Comparison of ENCODE assay signal across 13 cellular contexts in genomic region chr9:37936965-37937364, GRCh38. TPM values are rescaled to one million over a fixed set of nuclear protein-coding genes. Genes with fewer than 3 reads are reported as not detected.
DNase-seq lines count a peak whose midpoint lies in the region; ATAC-seq, FAIRE-seq and TF ChIP-seq lines count a peak whose summit lies in the region.
"Had no signal": no experiment of that assay in that cellular context is flagged by ENCODE, and none has a peak within 500 bp of the region (broad histone marks: within the 10 kb centered on the region; RNA-seq: fewer than 3 reads in every experiment).

No MANE protein-coding gene starts in this region.

- H3K9ac ChIP-seq in astrocyte (ENCODE audit: low read length), result peak overlapping the region; percentile 34
- H3K9ac ChIP-seq in smooth muscle cell (ENCODE audit: low read depth), result peak overlapping the region; percentile 92
- no peak overlapping the region for H3K9ac ChIP-seq in kidney (ENCODE audit: low read length in 2 of 2)

- H3K4me3 Mint-ChIP-seq in astrocyte (ENCODE audit: unreplicated experiment), result no peak overlapping the region
- H3K4me3 Mint-ChIP-seq: effector memory CD8-positive, alpha-beta T cell had no signal

- H3K27me3 Mint-ChIP-seq in astrocyte (ENCODE audit: low read depth, unreplicated experiment), result no peaks in the 10 kb centered on the region
- H3K27me3 Mint-ChIP-seq: effector memory CD8-positive, alpha-beta T cell had no signal

- H3K4me1 Mint-ChIP-seq in astrocyte (ENCODE audit: low read depth, unreplicated experiment), result peaks cover 28% of the 10 kb centered on the region

- H3K27me3 ChIP-seq in astrocyte (ENCODE audit: insufficient read depth, low read length) (no peaks in the 10 kb centered on the region), smooth muscle cell (ENCODE audit: low read depth) (no peaks in the 10 kb centered on the region), thyroid gland (no peaks in the 10 kb centered on the region)

- intact Hi-C loops in left cardiac atrium (cut with DNase I) (no loop called here), kidney (cut with DNase I) (no loop called here), thyroid gland (cut with DNase I) (no loop called here)

- peaks cover 43% of the 10 kb centered on the region for H3F3A ChIP-seq in smooth muscle cell (ENCODE audit: low read depth)

- ATAC-seq in left cardiac atrium, result peak; percentile 88 to 91
- ATAC-seq in HG02571 (IDR thresholded peaks at IDR 0.05; ENCODE audit: unreplicated experiment), result no peak
- ATAC-seq: effector memory CD8-positive, alpha-beta T cell had no signal

- H3K27ac Mint-ChIP-seq in astrocyte (ENCODE audit: unreplicated experiment), result peak overlapping the region; percentile 72
- H3K27ac Mint-ChIP-seq: effector memory CD8-positive, alpha-beta T cell had no signal

- 0% methylated on average over 4 of the region's 4 CpGs for WGBS in smooth muscle cell (ENCODE audit: low lambda C conversion rate)
- WGBS in thyroid gland, 2 donors, result 67 to 71% methylated on average over 4 of the region's 4 CpGs

- no peaks in the 10 kb centered on the region for H3K9me3 Mint-ChIP-seq in astrocyte (ENCODE audit: unreplicated experiment)
- H3K9me3 Mint-ChIP-seq: effector memory CD8-positive, alpha-beta T cell had no signal

- H3K4me1 ChIP-seq in astrocyte (ENCODE audit: insufficient read depth, low read length), result peaks cover 55% of the 10 kb centered on the region
- peaks cover 20% of the 10 kb centered on the region for H3K4me1 ChIP-seq in smooth muscle cell (ENCODE audit: low read depth)
- peaks cover 14 to 21% of the 10 kb centered on the region in 2 donors for H3K4me1 ChIP-seq in kidney (ENCODE audit: control insufficient read depth in 1 of 2, insufficient read depth in 1 of 2, low read depth in 1 of 2, low read length in 2 of 2)
- peaks cover 0 to 4% of the 10 kb centered on the region in 2 donors for H3K4me1 ChIP-seq in thyroid gland

- H3K27ac ChIP-seq in astrocyte (ENCODE audit: low read depth, low read length) (peak overlapping the region; percentile 80), smooth muscle cell (ENCODE audit: low read depth) (peak overlapping the region; percentile 100), kidney (ENCODE audit: low read depth in 2 of 2, low read length in 2 of 2) (no peak overlapping the region), thyroid gland (no peak overlapping the region)
- H3K27ac ChIP-seq: spleen had no signal

- H4K20me1 ChIP-seq in astrocyte (ENCODE audit: insufficient read depth, low read length), result no peaks in the 10 kb centered on the region
- H4K20me1 ChIP-seq in smooth muscle cell (ENCODE audit: low read depth), result no peaks in the 10 kb centered on the region

- peak; percentile 8 for DNase-seq in NCI-H2227 (lab: John Stamatoyannopoulos, UW; ENCODE audit: unreplicated experiment)
- no peak for DNase-seq in NCI-H2227 treated with DMSO at 0.1 percent for 48 hours (lab: John Stamatoyannopoulos, UW)
- DNase-seq in astrocyte (ENCODE audit: low read depth), result peak; percentile 70
- DNase-seq in left cardiac atrium, result no peak
- DNase-seq in smooth muscle cell (lab: John Stamatoyannopoulos, UW; ENCODE audit: unreplicated experiment), result peak; percentile 18
- DNase-seq in kidney, result no peak
- no peak for DNase-seq in thyroid gland
- DNase-seq: effector memory CD8-positive, alpha-beta T cell; spleen; T1000 had no signal

- TF ChIP-seq CTCF in astrocyte (IDR thresholded peaks at IDR 0.05; ENCODE audit: insufficient read depth, low read depth, low read length) (no peak), smooth muscle cell (IDR thresholded peaks at IDR 0.05; ENCODE audit: borderline replicate concordance, insufficient read depth, poor library complexity, severe bottlenecking) (no peak), kidney (IDR thresholded peaks at IDR 0.05; ENCODE audit: borderline replicate concordance, extremely low read depth, insufficient read depth) (no peak), thyroid gland (IDR thresholded peaks at IDR 0.05) (no peak)

- H3K36me3 ChIP-seq in astrocyte (ENCODE audit: insufficient read depth, low read length) (peaks cover 11% of the 10 kb centered on the region), smooth muscle cell (ENCODE audit: low read depth) (no peaks in the 10 kb centered on the region), kidney (ENCODE audit: control insufficient read depth in 1 of 2, insufficient read depth in 2 of 2, low read length in 2 of 2) (peaks cover 0 to 8% of the 10 kb centered on the region in 2 donors), thyroid gland (no peaks in the 10 kb centered on the region)
- H3K36me3 ChIP-seq: spleen had no signal

- no peaks in the 10 kb centered on the region for H3K9me3 ChIP-seq in astrocyte (ENCODE audit: insufficient read depth, low read depth, low read length)
- no peaks in the 10 kb centered on the region for H3K9me3 ChIP-seq in smooth muscle cell (replicated peaks; ENCODE audit: low read depth)
- H3K9me3 ChIP-seq in kidney (ENCODE audit: control insufficient read depth in 1 of 2, low read length in 2 of 2), result no peaks in the 10 kb centered on the region
- no peaks in the 10 kb centered on the region for H3K9me3 ChIP-seq in thyroid gland
- H3K9me3 ChIP-seq: spleen had no signal

- H3K4me3 ChIP-seq in astrocyte (ENCODE audit: insufficient read depth, low read depth, low read length) (no peak overlapping the region), smooth muscle cell (no peak overlapping the region), kidney (ENCODE audit: low read length in 2 of 2) (no peak overlapping the region), thyroid gland (replicated peaks in 1 of 3) (no peak overlapping the region)
- H3K4me3 ChIP-seq: lung, spleen had no signal

- H3K36me3 Mint-ChIP-seq in astrocyte (ENCODE audit: low read depth, unreplicated experiment), result peaks cover 12% of the 10 kb centered on the region

- H3K79me2 ChIP-seq in astrocyte (ENCODE audit: insufficient read depth, low read length), result peaks cover 53% of the 10 kb centered on the region
- H3K79me2 ChIP-seq in smooth muscle cell (ENCODE audit: low read depth), result peaks cover 13% of the 10 kb centered on the region

- H3K4me2 ChIP-seq in astrocyte (ENCODE audit: low read length) (peak overlapping the region; percentile 59), smooth muscle cell (peak overlapping the region; percentile 77)

- no peak for TF ChIP-seq POLR2A in thyroid gland (IDR thresholded peaks at IDR 0.05)

- FAIRE-seq in astrocyte (lab: Jason Lieb, UNC) (no peak), kidney (lab: Jason Lieb, UNC) (no peak)
- FAIRE-seq: A204.1 had no signal

- H2AFZ ChIP-seq in astrocyte (ENCODE audit: low read depth, low read length) (peak overlapping the region; percentile 64), smooth muscle cell (ENCODE audit: low read depth) (no peak overlapping the region)

RNA-seq across cellular contexts. Expression of gene SLC25A51, which starts 33.0 kb away (rescaled TPM):
- 37.1 and 39.6 TPM in 2 replicates for total RNA-seq in astrocyte
- 10 to 100 TPM; 30.2 to 30.3 TPM for total RNA-seq in left cardiac atrium
- 32.0 and 42.9 TPM in 2 replicates for total RNA-seq in smooth muscle cell
- polyA plus RNA-seq in smooth muscle cell, result 6.5 and 13.0 TPM in 2 replicates
- 25.5 TPM for total RNA-seq in kidney
- polyA plus RNA-seq in kidney (ENCODE audit: insufficient read depth, low read depth, low replicate concordance), result 10.7 TPM
- 10 to 100 TPM; 28.9 to 34.6 (median 31.6) TPM for total RNA-seq in thyroid gland

Comparison
In these comparisons a context has a peak if more than half of its experiments do, and no peak if none do; other contexts are left out.
1. DNase-seq: peak in NCI-H2227 (single experiment), astrocyte (single experiment) and smooth muscle cell (single experiment); none in NCI-H2227 treated with DMSO at 0.1 percent for 48 hours (single experiment), left cardiac atrium (single experiment), kidney (single experiment) and thyroid gland (0 of 2).
2. H3K27ac ChIP-seq: peak in astrocyte (single experiment) and smooth muscle cell (single experiment); none in kidney (0 of 2) and thyroid gland (0 of 3).
3. H3K9ac ChIP-seq: peak in astrocyte (single experiment) and smooth muscle cell (single experiment); none in kidney (0 of 2).